ENCODE assay signal across 9 cellular contexts in the genomic region with DNA sequence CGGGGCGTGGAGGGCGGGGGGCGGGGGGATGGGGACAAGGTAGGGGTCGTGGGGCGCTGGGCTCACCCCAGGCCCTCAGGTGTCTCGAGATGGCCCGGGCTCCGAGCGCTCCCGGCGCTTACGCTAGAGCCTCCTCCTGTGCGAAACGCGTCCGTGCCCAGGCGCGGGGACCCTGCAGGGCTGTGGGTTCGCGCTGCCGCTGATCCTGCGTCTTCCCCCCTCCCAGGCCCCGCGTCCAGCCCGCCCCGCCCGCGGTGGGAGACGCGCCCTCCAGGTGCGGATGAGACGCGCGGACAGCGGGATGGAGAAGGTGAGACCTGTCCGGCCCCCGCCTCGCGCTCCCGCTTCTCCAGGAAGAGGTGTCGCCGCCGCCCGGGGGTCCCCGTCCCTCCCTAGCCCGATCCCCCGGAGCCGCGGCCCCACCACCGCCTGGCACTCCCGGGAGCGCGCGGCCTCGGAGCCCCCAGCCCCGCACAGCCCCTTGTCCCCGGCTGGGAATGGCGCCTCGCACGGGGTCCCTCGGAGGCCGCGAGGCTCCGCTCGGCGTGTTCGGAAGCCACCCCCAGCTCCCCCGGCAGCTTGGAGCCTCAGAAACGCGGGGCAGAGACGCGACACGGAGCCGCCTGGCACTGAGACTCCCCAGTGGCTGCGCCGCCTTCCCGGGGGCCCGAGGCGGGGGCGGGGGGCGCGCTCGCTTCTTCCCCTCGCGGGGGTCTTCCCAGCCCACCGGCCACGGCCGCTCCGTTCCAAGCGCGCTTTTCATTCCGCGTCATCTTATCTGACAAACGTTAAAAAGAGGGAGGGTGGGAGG. TPM values are rescaled to one million over a fixed set of nuclear protein-coding genes. Genes with fewer than 3 reads are reported as not detected.
DNase-seq lines count a peak whose midpoint lies in the region; ATAC-seq, FAIRE-seq and TF ChIP-seq lines count a peak whose summit lies in the region.
"Had no signal": no experiment of that assay in that cellular context is flagged by ENCODE, and none has a peak within 500 bp of the region (broad histone marks: within the 10 kb centered on the region; RNA-seq: fewer than 3 reads in every experiment).

No MANE protein-coding gene starts in this region.

- FAIRE-seq in pancreas (lab: Jason Lieb, UNC) = no peak
- FAIRE-seq: GM18507 had no signal

- H3K9me3 Mint-ChIP-seq in activated CD4-positive, alpha-beta T cell treated with anti-CD3 and anti-CD28 coated beads, Interleukin-2, amount 10 ng/mL, durations not matched to agents 7 days and 5 days = peaks cover 12% of the 10 kb centered on the region

- peaks cover 17 to 29% (median 28%) of the 10 kb centered on the region in 4 donors for H3K4me1 ChIP-seq in esophagus muscularis mucosa
- H3K4me1 ChIP-seq in pancreas = peaks cover 6 to 11% (median 10%) of the 10 kb centered on the region in 3 donors

- H3K27me3 ChIP-seq in esophagus muscularis mucosa (no peaks in the 10 kb centered on the region), pancreas (no peaks in the 10 kb centered on the region)

- H3K36me3 Mint-ChIP-seq in activated CD4-positive, alpha-beta T cell treated with anti-CD3 and anti-CD28 coated beads, Interleukin-2, amount 10 ng/mL, durations not matched to agents 7 days and 5 days (ENCODE audit: low read depth) = peaks cover 1% of the 10 kb centered on the region

- no peak for TF ChIP-seq POLR2A in esophagus muscularis mucosa (IDR thresholded peaks at IDR 0.05; ENCODE audit: low read depth)

- H3K27ac Mint-ChIP-seq in activated CD4-positive, alpha-beta T cell treated with anti-CD3 and anti-CD28 coated beads, Interleukin-2, amount 10 ng/mL, durations not matched to agents 7 days and 5 days = no peak overlapping the region

- POLR2A ChIA-PET in activated CD4-positive, alpha-beta T cell treated with anti-CD3 and anti-CD28 coated beads, Interleukin-2, amount 10 ng/mL, durations not matched to agents 7 days and 5 days (lab: Charles Lee) = interaction anchor here (0.7 kb wide), 1 partner anchor 9 kb away, joined by 3 read pairs; no protein-coding TSS in a partner anchor

- in situ Hi-C loops in ACHN (cut with HindIII; ENCODE audit: low pct_ligation_motif_present, low pct_unique_long_range_greater_than_20kb, low sequenced_read_pairs) = no loop called here

- CTCF ChIA-PET in activated CD4-positive, alpha-beta T cell treated with anti-CD3 and anti-CD28 coated beads, Interleukin-2, amount 10 ng/mL, durations not matched to agents 7 days and 5 days (lab: Charles Lee) = no interaction called here

- H3K4me1 Mint-ChIP-seq in activated CD4-positive, alpha-beta T cell treated with anti-CD3 and anti-CD28 coated beads, Interleukin-2, amount 10 ng/mL, durations not matched to agents 7 days and 5 days = peaks cover 20% of the 10 kb centered on the region

- H3K9me3 ChIP-seq in esophagus muscularis mucosa (no peaks in the 10 kb centered on the region), pancreas (no peaks in the 10 kb centered on the region)

- TF ChIP-seq EP300 in esophagus muscularis mucosa (IDR thresholded peaks at IDR 0.05) = no peak

- H3K27me3 Mint-ChIP-seq in activated CD4-positive, alpha-beta T cell treated with anti-CD3 and anti-CD28 coated beads, Interleukin-2, amount 10 ng/mL, durations not matched to agents 7 days and 5 days = peaks cover 13% of the 10 kb centered on the region

- intact Hi-C loops in esophagus muscularis mucosa (cut with DNase I) = loop anchor here (5.0 to 10.0 kb wide), 3 partner anchors 40 to 72 kb away; no protein-coding TSS in a partner anchor
- intact Hi-C loops in pancreas (cut with DNase I) = no loop called here

- no peak overlapping the region for H3K4me3 Mint-ChIP-seq in activated CD4-positive, alpha-beta T cell treated with anti-CD3 and anti-CD28 coated beads, Interleukin-2, amount 10 ng/mL, durations not matched to agents 7 days and 5 days

- no peaks in the 10 kb centered on the region for H3K36me3 ChIP-seq in esophagus muscularis mucosa
- H3K36me3 ChIP-seq in pancreas = no peaks in the 10 kb centered on the region

- H3K4me3 ChIP-seq in esophagus muscularis mucosa (peak overlapping the region; percentile 59 to 70 (median 64)), pancreas (peak overlapping the region in 1 of 4 donors; percentile 29)

- H3K27ac ChIP-seq in esophagus muscularis mucosa (replicated peaks in 1 of 4) (peak overlapping the region; percentile 75 to 89 (median 81)), pancreas (no peak overlapping the region)

- DNase-seq in EL (peak; percentile 10), esophagus muscularis mucosa (ENCODE audit: extremely low spot score) (peak; percentile 92), pancreas (peak in 5 of 6 donors; percentile 40 to 90 (median 63)), ACHN (no peak), medulla oblongata (ENCODE audit: extremely low spot score) (no peak), GM03348 (ENCODE audit: low spot score) (no peak)
- peak; percentile 17 for DNase-seq in activated CD4-positive, alpha-beta T cell treated with anti-CD3 and anti-CD28 coated beads, Interleukin-2, amount 10 ng/mL, durations not matched to agents 7 days and 5 days

- WGBS in esophagus muscularis mucosa = 9% methylated on average over 17 of the region's 95 CpGs
- WGBS in pancreas, 2 donors = 10 to 16% methylated on average over 56 to 91 of the region's 95 CpGs

- no peak for TF ChIP-seq CTCF in esophagus muscularis mucosa (IDR thresholded peaks at IDR 0.05)
- no peak for TF ChIP-seq CTCF in pancreas (IDR thresholded peaks at IDR 0.05)

- ATAC-seq in pancreas (peak; percentile 26 to 53 (median 44)), GM21423 (IDR thresholded peaks at IDR 0.05; ENCODE audit: unreplicated experiment) (no peak)

RNA-seq across cellular contexts. Expression of a gene that starts 27.6 kb away (rescaled TPM):
- 10 to 100 TPM; 35.3 to 35.6 TPM for total RNA-seq in activated CD4-positive, alpha-beta T cell treated with anti-CD3 and anti-CD28 coated beads, Interleukin-2, amount 10 ng/mL, durations not matched to agents 7 days and 5 days
- 10 to 100 TPM; 33.2 to 71.6 (median 58.6) TPM for total RNA-seq in esophagus muscularis mucosa
- 10 to 100 TPM; 41.6 to 69.8 (median 54.0) TPM for total RNA-seq in pancreas
- 10 to 100 TPM; 35.2 to 35.6 TPM for polyA plus RNA-seq in pancreas

RNA-seq across cellular contexts. Expression of a gene that starts 52.7 kb away (rescaled TPM):
- total RNA-seq in activated CD4-positive, alpha-beta T cell treated with anti-CD3 and anti-CD28 coated beads, Interleukin-2, amount 10 ng/mL, durations not matched to agents 7 days and 5 days = not detected
- 1 to 10 TPM; 1.0 to 3.3 (median 2.8) TPM for total RNA-seq in esophagus muscularis mucosa
- 10 to 100 TPM; 44.2 to 77.6 (median 62.0) TPM for total RNA-seq in pancreas
- 100 to 1,000 TPM in 1 of 2 donors, 10 to 100 TPM in 1; 77.0 to 215 TPM for polyA plus RNA-seq in pancreas

Comparison
In these comparisons a context has a peak if more than half of its experiments do, and no peak if none do; other contexts are left out.
1. DNase-seq: peak in EL (single experiment), activated CD4-positive, alpha-beta T cell treated with anti-CD3 and anti-CD28 coated beads, Interleukin-2, amount 10 ng/mL, durations not matched to agents 7 days and 5 days (single experiment), esophagus muscularis mucosa (single experiment) and pancreas (5 of 6); none in ACHN (single experiment), medulla oblongata (single experiment) and GM03348 (single experiment).
2. H3K27ac ChIP-seq: peak in esophagus muscularis mucosa (4 of 4); none in pancreas (0 of 4).
3. RNA of a gene that starts 52.7 kb away (total RNA-seq): 44.2 to 77.6 TPM in pancreas; 1.0 to 3.3 TPM in esophagus muscularis mucosa and not detected in activated CD4-positive, alpha-beta T cell treated with anti-CD3 and anti-CD28 coated beads, Interleukin-2, amount 10 ng/mL, durations not matched to agents 7 days and 5 days; every median in the first group is over 10 times any median in the second.